ENCODE assay signal across 13 cellular contexts in genomic region chr16:50396770-50397525, GRCh38. TPM values are rescaled to one million over a fixed set of nuclear protein-coding genes. Genes with fewer than 3 reads are reported as not detected.
A peak's percentile ranks its signal among the peaks of the same experiment; 100 is the strongest.
DNase-seq lines count a peak whose midpoint lies in the region; ATAC-seq and FAIRE-seq lines count a peak whose summit lies in the region.
"Had no signal": no experiment of that assay in that cellular context is flagged by ENCODE, and none has a peak within 500 bp of the region (broad histone marks: within the 10 kb centered on the region; RNA-seq: fewer than 3 reads in every experiment).

No MANE protein-coding gene starts in this region.

- DNase-seq in activated CD4-positive, alpha-beta T cell treated with anti-CD3 and anti-CD28 coated beads, Interleukin-2, amount 10 ng/mL, durations not matched to agents 24 days and 14 days = peak; percentile 42
- no peak for DNase-seq in activated CD4-positive, alpha-beta T cell treated with anti-CD3 and anti-CD28 coated beads, Interleukin-2, amount 10 ng/mL, durations not matched to agents 7 days and 5 days
- DNase-seq in RCC 7860 (ENCODE audit: low spot score) (peak; percentile 90), renal cortical epithelial cell (ENCODE audit: low read depth) (peak; percentile 97), epidermal melanocyte (ENCODE audit: insufficient read length, low spot score) (no peak)
- DNase-seq: activated CD4-positive, CD25-positive, alpha-beta regulatory T cell treated with anti-CD3 and anti-CD28 coated beads, Interleukin-2, amount 50 U/mL, for 72 hours; activated naive CD8-positive, alpha-beta T cell treated with anti-CD3 and anti-CD28 coated beads for 36 hours; immature natural killer cell; NCI-H2029 had no signal

- peaks cover 4% of the 10 kb centered on the region for H3K4me1 Mint-ChIP-seq in activated CD4-positive, alpha-beta T cell treated with anti-CD3 and anti-CD28 coated beads, Interleukin-2, amount 10 ng/mL, durations not matched to agents 24 days and 14 days
- peaks cover 14% of the 10 kb centered on the region for H3K4me1 Mint-ChIP-seq in activated CD4-positive, alpha-beta T cell treated with anti-CD3 and anti-CD28 coated beads, Interleukin-2, amount 10 ng/mL, durations not matched to agents 7 days and 5 days

- H3K27me3 Mint-ChIP-seq in activated CD4-positive, alpha-beta T cell treated with anti-CD3 and anti-CD28 coated beads, Interleukin-2, amount 10 ng/mL, durations not matched to agents 24 days and 14 days = no peaks in the 10 kb centered on the region
- H3K27me3 Mint-ChIP-seq in activated CD4-positive, alpha-beta T cell treated with anti-CD3 and anti-CD28 coated beads, Interleukin-2, amount 10 ng/mL, durations not matched to agents 7 days and 5 days = no peaks in the 10 kb centered on the region
- H3K27me3 Mint-ChIP-seq: activated naive CD8-positive, alpha-beta T cell treated with anti-CD3 and anti-CD28 coated beads for 36 hours had no signal

- H3K4me3 Mint-ChIP-seq in activated CD4-positive, alpha-beta T cell treated with anti-CD3 and anti-CD28 coated beads, Interleukin-2, amount 10 ng/mL, durations not matched to agents 24 days and 14 days = no peak overlapping the region
- H3K4me3 Mint-ChIP-seq in activated CD4-positive, alpha-beta T cell treated with anti-CD3 and anti-CD28 coated beads, Interleukin-2, amount 10 ng/mL, durations not matched to agents 7 days and 5 days = no peak overlapping the region
- H3K4me3 Mint-ChIP-seq: activated naive CD8-positive, alpha-beta T cell treated with anti-CD3 and anti-CD28 coated beads for 36 hours; immature natural killer cell; neural progenitor cell had no signal

- peak; percentile 92 for FAIRE-seq in RCC 7860 (lab: Jason Lieb, UNC)

- POLR2A ChIA-PET in activated CD4-positive, alpha-beta T cell treated with anti-CD3 and anti-CD28 coated beads, Interleukin-2, amount 10 ng/mL, durations not matched to agents 7 days and 5 days (lab: Charles Lee) = interaction anchor here (0.8 kb wide), 1 partner anchor 461 kb away, joined by 3 read pairs; no protein-coding TSS in a partner anchor

- no peak overlapping the region for H3K27ac Mint-ChIP-seq in activated CD4-positive, alpha-beta T cell treated with anti-CD3 and anti-CD28 coated beads, Interleukin-2, amount 10 ng/mL, durations not matched to agents 24 days and 14 days
- H3K27ac Mint-ChIP-seq in activated CD4-positive, alpha-beta T cell treated with anti-CD3 and anti-CD28 coated beads, Interleukin-2, amount 10 ng/mL, durations not matched to agents 7 days and 5 days = no peak overlapping the region
- H3K27ac Mint-ChIP-seq: activated naive CD8-positive, alpha-beta T cell treated with anti-CD3 and anti-CD28 coated beads for 36 hours; neural progenitor cell had no signal

- intact Hi-C loops in activated CD4-positive, alpha-beta T cell treated with anti-CD3 and anti-CD28 coated beads, Interleukin-2, amount 10 ng/mL, durations not matched to agents 24 days and 14 days (cut with micrococcal nuclease) = loop anchor here (10.0 kb wide), 1 partner anchor 248 kb away; no protein-coding TSS in a partner anchor

- H3K9me3 Mint-ChIP-seq in activated CD4-positive, alpha-beta T cell treated with anti-CD3 and anti-CD28 coated beads, Interleukin-2, amount 10 ng/mL, durations not matched to agents 24 days and 14 days = no peaks in the 10 kb centered on the region
- no peaks in the 10 kb centered on the region for H3K9me3 Mint-ChIP-seq in activated CD4-positive, alpha-beta T cell treated with anti-CD3 and anti-CD28 coated beads, Interleukin-2, amount 10 ng/mL, durations not matched to agents 7 days and 5 days
- H3K9me3 Mint-ChIP-seq: activated naive CD8-positive, alpha-beta T cell treated with anti-CD3 and anti-CD28 coated beads for 36 hours; immature natural killer cell; neural progenitor cell had no signal

- CTCF ChIA-PET in activated CD4-positive, alpha-beta T cell treated with anti-CD3 and anti-CD28 coated beads, Interleukin-2, amount 10 ng/mL, durations not matched to agents 7 days and 5 days (lab: Charles Lee) = no interaction called here

- peak; percentile 96 for ATAC-seq in esophagus mucosa
- no peak for ATAC-seq in GM21447 (IDR thresholded peaks at IDR 0.05; ENCODE audit: unreplicated experiment)
- no peak for ATAC-seq in HG03108 (IDR thresholded peaks at IDR 0.05; ENCODE audit: unreplicated experiment)

- H3K36me3 Mint-ChIP-seq in activated CD4-positive, alpha-beta T cell treated with anti-CD3 and anti-CD28 coated beads, Interleukin-2, amount 10 ng/mL, durations not matched to agents 24 days and 14 days (ENCODE audit: low read depth) = no peaks in the 10 kb centered on the region
- H3K36me3 Mint-ChIP-seq in activated CD4-positive, alpha-beta T cell treated with anti-CD3 and anti-CD28 coated beads, Interleukin-2, amount 10 ng/mL, durations not matched to agents 7 days and 5 days (ENCODE audit: low read depth) = no peaks in the 10 kb centered on the region
- H3K36me3 Mint-ChIP-seq: activated naive CD8-positive, alpha-beta T cell treated with anti-CD3 and anti-CD28 coated beads for 36 hours; immature natural killer cell; neural progenitor cell had no signal

RNA-seq across cellular contexts. Expression of gene BRD7, which starts 28.2 kb away (rescaled TPM):
- total RNA-seq in activated CD4-positive, alpha-beta T cell treated with anti-CD3 and anti-CD28 coated beads, Interleukin-2, amount 10 ng/mL, durations not matched to agents 24 days and 14 days = 92.7 and 98.8 TPM in 2 replicates
- 100 to 1,000 TPM; 102 to 105 TPM for total RNA-seq in activated CD4-positive, alpha-beta T cell treated with anti-CD3 and anti-CD28 coated beads, Interleukin-2, amount 10 ng/mL, durations not matched to agents 7 days and 5 days
- total RNA-seq in esophagus mucosa (63.9 TPM), renal cortical epithelial cell (38.2 and 67.6 TPM in 2 replicates)

Comparison
In these comparisons a context has a peak if more than half of its experiments do, and no peak if none do; other contexts are left out.
1. DNase-seq: peak in activated CD4-positive, alpha-beta T cell treated with anti-CD3 and anti-CD28 coated beads, Interleukin-2, amount 10 ng/mL, durations not matched to agents 24 days and 14 days (single experiment), RCC 7860 (single experiment) and renal cortical epithelial cell (single experiment); none in activated CD4-positive, alpha-beta T cell treated with anti-CD3 and anti-CD28 coated beads, Interleukin-2, amount 10 ng/mL, durations not matched to agents 7 days and 5 days (single experiment) and epidermal melanocyte (single experiment).